9 cellular contexts compared by ENCODE assay signal in the genomic region with DNA sequence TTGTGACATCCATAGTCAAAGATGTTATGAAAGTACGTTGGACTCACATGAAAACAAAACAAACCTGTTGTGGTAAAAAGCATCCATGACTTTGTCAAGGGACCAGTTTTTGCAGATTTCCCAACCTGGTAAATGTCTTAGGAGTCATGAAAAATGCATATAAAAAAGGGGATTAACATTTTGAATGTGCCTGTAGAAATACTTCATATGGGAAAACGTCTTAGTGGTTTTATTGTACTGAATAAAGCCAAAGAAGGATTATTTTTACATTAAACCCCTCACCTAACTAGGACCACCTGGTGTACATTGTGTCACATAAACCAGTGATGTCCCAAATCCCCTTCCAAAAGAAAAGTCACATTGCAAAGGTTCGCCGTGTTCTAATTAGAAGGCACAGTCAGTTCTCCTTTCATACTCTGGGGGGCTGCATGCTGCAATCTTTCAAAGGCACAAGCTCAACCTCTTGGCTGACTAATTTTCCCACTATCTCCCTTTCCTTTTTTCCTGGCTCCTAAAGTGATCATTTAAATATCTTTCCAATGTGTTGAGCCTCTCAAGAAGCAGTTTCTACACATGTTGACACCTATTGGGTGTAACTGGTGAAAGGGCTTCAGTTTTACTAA.
DNase-seq lines count a peak whose midpoint lies in the region; ATAC-seq, FAIRE-seq and TF ChIP-seq lines count a peak whose summit lies in the region.
"Had no signal": no experiment of that assay in that cellular context is flagged by ENCODE, and none has a peak within 500 bp of the region (broad histone marks: within the 10 kb centered on the region; RNA-seq: fewer than 3 reads in every experiment).

No MANE protein-coding gene starts in this region.

- H3K9me3 ChIP-seq in H1 (ENCODE audit: insufficient read depth in 2 of 2, low read depth in 1 of 2, low read length in 1 of 2) (no peaks in the 10 kb centered on the region), neuronal stem cell (replicated peaks in 1 of 2; ENCODE audit: control insufficient read depth in 2 of 2, insufficient read depth in 1 of 2, low read depth in 1 of 2, low read length in 2 of 2) (no peaks in the 10 kb centered on the region)

- H4K5ac ChIP-seq in H1 (ENCODE audit: insufficient read length, low read depth, low read length) = no peak overlapping the region

- H3K9ac ChIP-seq in H1 (replicated peaks in 1 of 4; ENCODE audit: extremely low read depth in 1 of 4, low read depth in 3 of 4, low read length in 3 of 4) (no peak overlapping the region), neuronal stem cell (ENCODE audit: low read depth, low read length, poor library complexity) (no peak overlapping the region)

- H4K8ac ChIP-seq in H1 (ENCODE audit: extremely low read depth, insufficient read depth, low read length) (no peak overlapping the region), neuronal stem cell (ENCODE audit: low read depth, low read length) (no peak overlapping the region)

- H3K36me3 ChIP-seq in H1 (ENCODE audit: control insufficient read depth in 2 of 4, insufficient read depth in 4 of 4, low read length in 3 of 4) (no peaks in the 10 kb centered on the region), neuronal stem cell (replicated peaks in 1 of 2; ENCODE audit: control insufficient read depth in 2 of 2, insufficient read depth in 2 of 2, low read length in 2 of 2) (no peaks in the 10 kb centered on the region)

- TF ChIP-seq RAD21 in H1 (IDR thresholded peaks at IDR 0.05 in 1 of 2, conservative IDR thresholded peaks at IDR 0.05 in 1 of 2; ENCODE audit: low read depth in 2 of 2, low read length in 2 of 2) = peak; percentile 76 to 81

- no peaks in the 10 kb centered on the region for H3K4me1 Mint-ChIP-seq in activated naive CD4-positive, alpha-beta T cell treated with anti-CD3 and anti-CD28 coated beads for 36 hours (ENCODE audit: low read depth)

- no peak overlapping the region for H2BK20ac ChIP-seq in H1 (ENCODE audit: low read length)

- H2BK12ac ChIP-seq in H1 (ENCODE audit: low read depth, low read length) (no peak overlapping the region), neuronal stem cell (ENCODE audit: low read length) (no peak overlapping the region)

- WGBS in H1 (ENCODE audit: extremely low coverage in 1 of 2, insufficient coverage in 1 of 2, insufficient read length in 1 of 2, insufficient replicate concordance in 2 of 2, low coverage in 1 of 2, low lambda C conversion rate in 2 of 2, missing lambda C conversion rate in 1 of 2), 2 experiments = 65% methylated on average over 4 of the region's 4 CpGs; no CpG with 5 or more reads in 1 of the 2 experiments
- whole genome bisulfite sequencing in neuronal stem cell (ENCODE audit: extremely low coverage in 2 of 2, insufficient read length in 2 of 2, insufficient replicate concordance in 1 of 2), 2 donors = no CpG with 5 or more reads among the region's 4 CpGs

- H3K14ac ChIP-seq in H1 (ENCODE audit: insufficient read length) = no peak overlapping the region
- H3K14ac ChIP-seq in neuronal stem cell (ENCODE audit: low read length) = no peak overlapping the region

- H3K79me1 ChIP-seq in H1 (ENCODE audit: low read depth, low read length) (no peaks in the 10 kb centered on the region), neuronal stem cell (ENCODE audit: low read depth, low read length) (no peaks in the 10 kb centered on the region)

- H3K4me2 ChIP-seq in H1 (ENCODE audit: insufficient read depth in 1 of 2, low read depth in 2 of 2, low read length in 2 of 2) (no peak overlapping the region), neuronal stem cell (ENCODE audit: insufficient read depth, low read length, poor library complexity, severe bottlenecking) (no peak overlapping the region)

- no peak overlapping the region for H2BK120ac ChIP-seq in H1 (replicated peaks; ENCODE audit: low read depth, low read length)
- no peak overlapping the region for H2BK120ac ChIP-seq in neuronal stem cell (ENCODE audit: low read depth, low read length)

- no peak overlapping the region for H3K23ac ChIP-seq in H1 (ENCODE audit: insufficient read length)
- no peak overlapping the region for H3K23ac ChIP-seq in neuronal stem cell (ENCODE audit: low read depth, low read length, poor library complexity)

- CTCF ChIA-PET in H1 (lab: Charles Lee; ENCODE audit: partially characterized antibody) = interaction anchor here (0.5 to 0.9 kb wide), 2 partner anchors 30 to 1269 kb away, joined by 3 read pairs; no protein-coding TSS in a partner anchor
- CTCF ChIA-PET in activated naive CD4-positive, alpha-beta T cell treated with anti-CD3 and anti-CD28 coated beads for 36 hours (lab: Charles Lee) = no interaction called here

- POLR2A ChIA-PET in H1 (lab: Charles Lee; ENCODE audit: partially characterized antibody) = no interaction called here

- no peak overlapping the region for H2BK15ac ChIP-seq in H1 (ENCODE audit: low read length)
- H2BK15ac ChIP-seq in neuronal stem cell (ENCODE audit: low read length) = no peak overlapping the region

- H3K18ac ChIP-seq in H1 (ENCODE audit: extremely low read depth, low read length) = no peak overlapping the region
- H3K18ac ChIP-seq in neuronal stem cell (ENCODE audit: low read length) = no peak overlapping the region

- H3K27ac ChIP-seq in H1 (ENCODE audit: low read depth, low read length) = no peak overlapping the region
- H3K27ac ChIP-seq in neuronal stem cell (replicated peaks; ENCODE audit: low read length) = no peak overlapping the region

- peak overlapping the region; percentile 25; the same call in 1 of the 2 replicates for H2AFZ ChIP-seq in H1 (ENCODE audit: low read length)
- H2AFZ ChIP-seq in neuronal stem cell (ENCODE audit: low read length) = no peak overlapping the region

- H4K20me1 ChIP-seq in H1 (replicated peaks in 1 of 2; ENCODE audit: control insufficient read depth in 1 of 2, insufficient read depth in 2 of 2, low read length in 2 of 2) = no peaks in the 10 kb centered on the region

- H3K56ac ChIP-seq in H1 (replicated peaks; ENCODE audit: insufficient read length, low read depth, low read length) = no peak overlapping the region

- intact Hi-C loops in activated naive CD4-positive, alpha-beta T cell treated with anti-CD3 and anti-CD28 coated beads for 36 hours (cut with micrococcal nuclease) = no loop called here

- H3K9me3 Mint-ChIP-seq in activated naive CD4-positive, alpha-beta T cell treated with anti-CD3 and anti-CD28 coated beads for 36 hours = no peaks in the 10 kb centered on the region

- H3K4ac ChIP-seq in H1 (replicated peaks; ENCODE audit: insufficient read length, low read depth, low read length) (no peak overlapping the region), neuronal stem cell (ENCODE audit: low read length) (no peak overlapping the region)

- no peak overlapping the region for H3K4me3 ChIP-seq in H1 (ENCODE audit: extremely low read depth in 1 of 4, insufficient read depth in 2 of 4, low read depth in 3 of 4, low read length in 4 of 4)
- no peak overlapping the region for H3K4me3 ChIP-seq in neuronal stem cell (ENCODE audit: low read length in 2 of 2)

- no peak overlapping the region for H2AK5ac ChIP-seq in H1 (ENCODE audit: low read depth, low read length)
- H2AK5ac ChIP-seq in neuronal stem cell (ENCODE audit: low read depth, low read length) = no peak overlapping the region

- H3K27me3 ChIP-seq in H1 (replicated peaks in 1 of 4; ENCODE audit: control insufficient read depth in 3 of 4, extremely low read depth in 1 of 4, insufficient read depth in 3 of 4, low read length in 3 of 4) = no peaks in the 10 kb centered on the region
- H3K27me3 ChIP-seq in neuronal stem cell (ENCODE audit: control insufficient read depth in 3 of 3, insufficient read depth in 3 of 3, low read depth in 1 of 3, low read length in 3 of 3) = no peaks in the 10 kb centered on the region

- H4K91ac ChIP-seq in H1 (replicated peaks; ENCODE audit: insufficient read length, low read length) (no peak overlapping the region), neuronal stem cell (ENCODE audit: low read depth, low read length, poor library complexity) (no peak overlapping the region)

- no peaks in the 10 kb centered on the region for H3K27me3 Mint-ChIP-seq in activated naive CD4-positive, alpha-beta T cell treated with anti-CD3 and anti-CD28 coated beads for 36 hours (ENCODE audit: low read depth)

- H3K23me2 ChIP-seq in H1 (ENCODE audit: low read depth, low read length) = no peaks in the 10 kb centered on the region

- no peak for TF ChIP-seq POLR2A in H1 (IDR thresholded peaks at IDR 0.05; ENCODE audit: control extremely low read depth in 1 of 2, low read depth in 2 of 2, low read length in 2 of 2)

- H3K36me3 Mint-ChIP-seq in activated naive CD4-positive, alpha-beta T cell treated with anti-CD3 and anti-CD28 coated beads for 36 hours (ENCODE audit: low read depth) = no peaks in the 10 kb centered on the region

- H3K4me3 Mint-ChIP-seq in activated naive CD4-positive, alpha-beta T cell treated with anti-CD3 and anti-CD28 coated beads for 36 hours = no peak overlapping the region

- no peak for ATAC-seq in GM21825 (IDR thresholded peaks at IDR 0.05; ENCODE audit: unreplicated experiment)

- H3K4me1 ChIP-seq in H1 (replicated peaks in 1 of 4; ENCODE audit: control insufficient read depth in 3 of 4, insufficient read depth in 4 of 4, low read length in 3 of 4) (peaks cover 0 to 5% (median 3%) of the 10 kb centered on the region in 4 experiments; a peak in 1 of 7 replicates), neuronal stem cell (ENCODE audit: control insufficient read depth in 2 of 2, insufficient read depth in 1 of 2, low read depth in 1 of 2, low read length in 2 of 2) (peaks cover 0 to 4% of the 10 kb centered on the region in 2 donors)

- H3K27ac Mint-ChIP-seq in activated naive CD4-positive, alpha-beta T cell treated with anti-CD3 and anti-CD28 coated beads for 36 hours = no peak overlapping the region

- peak; percentile 86 for FAIRE-seq in H1 (lab: Jason Lieb, UNC)

- TF ChIP-seq EP300 in H1 (IDR thresholded peaks at IDR 0.05; ENCODE audit: borderline replicate concordance in 1 of 2, low read depth in 2 of 2, low read length in 2 of 2) = no peak

- DNase-seq in ELR (ENCODE audit: low read depth) = peak; percentile 17
- peak; percentile 21 for DNase-seq in MV-4-11 (lab: John Stamatoyannopoulos, UW)
- no peak for DNase-seq in H1 (ENCODE audit: low read depth in 1 of 2, low spot score in 2 of 2)
- peak; percentile 24 for DNase-seq in neuronal stem cell (ENCODE audit: low spot score)
- no peak for DNase-seq in activated naive CD4-positive, alpha-beta T cell treated with anti-CD3 and anti-CD28 coated beads for 36 hours
- DNase-seq in NCI-H345 (lab: John Stamatoyannopoulos, UW) = no peak
- no peak for DNase-seq in SK-N-DZ (ENCODE audit: low spot score)
- DNase-seq: activated CD4-positive, CD25-positive, alpha-beta regulatory T cell had no signal

- H2BK5ac ChIP-seq in H1 (ENCODE audit: low read depth, low read length) (no peak overlapping the region), neuronal stem cell (ENCODE audit: low read length) (no peak overlapping the region)

- H3K79me2 ChIP-seq in H1 (ENCODE audit: control insufficient read depth in 1 of 2, insufficient read depth in 2 of 2, low read length in 2 of 2) = no peaks in the 10 kb centered on the region

- TF ChIP-seq CTCF in H1 (IDR thresholded peaks at IDR 0.05; ENCODE audit: control extremely low read depth in 1 of 3, insufficient read depth in 1 of 3, low read depth in 1 of 3, low read length in 3 of 3) = peak in 2 of 3 experiments; percentile 54 to 72; a peak in 3 of 4 replicates

TF ChIP-seq in H1, 55 proteins besides CTCF, POLR2A, EP300 and RAD21 (continues in another document):
- TF ChIP-seq CHD1 (IDR thresholded peaks at IDR 0.05; ENCODE audit: low read depth, low read length) (no peak), TEAD4 (IDR thresholded peaks at IDR 0.05; ENCODE audit: low read depth, low read length) (no peak)

Comparison
In these comparisons a context has a peak if more than half of its experiments do, and no peak if none do; other contexts are left out.
1. DNase-seq: peak in ELR (single experiment), MV-4-11 (single experiment) and neuronal stem cell (single experiment); none in H1 (0 of 2), activated naive CD4-positive, alpha-beta T cell treated with anti-CD3 and anti-CD28 coated beads for 36 hours (single experiment), NCI-H345 (single experiment) and SK-N-DZ (single experiment).